Comparison of ENCODE assay signal across 8 cellular contexts in the genomic region with DNA sequence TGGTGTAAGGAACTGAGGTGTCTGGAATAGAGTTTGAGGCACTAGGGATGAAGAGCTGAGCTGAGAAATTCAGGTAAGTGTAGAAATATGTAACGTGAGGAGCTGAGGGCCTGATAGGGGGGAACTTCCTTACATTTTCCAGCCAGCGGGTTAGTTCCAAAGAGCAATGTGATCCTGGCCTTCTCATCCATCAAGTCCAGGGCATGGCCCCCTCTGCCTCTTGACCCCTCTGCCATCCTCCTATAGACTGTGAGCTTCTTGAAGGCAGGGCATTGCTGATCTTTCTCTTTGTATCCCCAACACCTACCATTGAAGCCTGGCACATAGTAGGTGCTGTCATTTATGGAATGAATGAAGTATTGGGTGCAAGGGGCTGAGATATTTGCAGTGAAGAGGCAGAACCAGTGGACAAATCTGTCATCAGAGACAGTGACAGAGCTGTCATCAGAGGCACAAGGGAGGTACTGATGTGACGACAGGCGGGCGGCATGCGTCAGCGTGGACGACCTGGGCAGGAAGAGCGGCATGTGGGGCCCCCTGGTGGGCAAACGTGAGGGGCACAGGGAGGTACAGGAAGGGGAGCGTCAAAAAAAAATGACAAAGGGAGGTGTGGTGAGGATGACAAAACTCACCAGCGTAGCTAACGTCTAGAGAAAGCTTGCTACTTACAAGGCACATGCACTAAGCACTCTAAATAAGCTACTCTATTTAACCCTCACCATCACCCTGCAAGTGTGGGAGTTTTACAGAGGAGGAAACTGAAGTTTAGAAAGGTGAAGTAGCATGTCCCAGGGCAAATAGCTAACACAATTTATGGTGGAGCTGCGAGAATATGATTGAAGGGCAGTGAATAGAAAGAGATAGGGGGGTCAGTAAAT. TPM values are rescaled to one million over a fixed set of nuclear protein-coding genes. Genes with fewer than 3 reads are reported as not detected.
A peak's percentile ranks its signal among the peaks of the same experiment; 100 is the strongest.
DNase-seq lines count a peak whose midpoint lies in the region; ATAC-seq and TF ChIP-seq lines count a peak whose summit lies in the region.

No MANE protein-coding gene starts in this region.

- no peaks in the 10 kb centered on the region for H3K9me3 Mint-ChIP-seq in chondrocyte (ENCODE audit: low read depth)

- ATAC-seq in GM18867 (IDR thresholded peaks at IDR 0.05; ENCODE audit: unreplicated experiment) (peak; percentile 84), HG03064 (IDR thresholded peaks at IDR 0.05; ENCODE audit: low read depth, unreplicated experiment) (peak; percentile 81), right lobe of liver (peak; percentile 95 to 98 (median 98))

- no peak for TF ChIP-seq POLR2A in right lobe of liver (IDR thresholded peaks at IDR 0.05)

- no peak overlapping the region for H3K27ac ChIP-seq in right lobe of liver

- WGBS in right lobe of liver (ENCODE audit: insufficient coverage, low coverage, low lambda C conversion rate, missing lambda C conversion rate) = 14% methylated on average over 14 of the region's 14 CpGs

- no peaks in the 10 kb centered on the region for H3K4me1 ChIP-seq in right lobe of liver

- no peaks in the 10 kb centered on the region for H3K36me3 Mint-ChIP-seq in chondrocyte (ENCODE audit: low read depth)

- H3K4me3 ChIP-seq in right lobe of liver = no peak overlapping the region

- DNase-seq in AG08395 (ENCODE audit: low spot score) (peak; percentile 80), NCI-H345 treated with DMSO at 0.1 percent for 48 hours (lab: John Stamatoyannopoulos, UW; ENCODE audit: unreplicated experiment) (peak; percentile 60), chondrocyte (ENCODE audit: low spot score) (no peak), right lobe of liver (peak; percentile 88 to 91 (median 90))
- peak; percentile 92 to 95 for DNase-seq in activated CD4-positive, alpha-beta T cell treated with anti-CD3 and anti-CD28 coated beads for 4 hours
- peak; percentile 82 to 92 (median 84) for DNase-seq in stimulated activated CD4-positive, alpha-beta T cell treated with anti-CD3 and anti-CD28 coated beads, TNF-alpha, amount 100 ng/mL, for 24 hours (ENCODE audit: low read depth in 3 of 3)

- peak; percentile 95 for TF ChIP-seq CTCF in chondrocyte (IDR thresholded peaks at IDR 0.05)
- TF ChIP-seq CTCF in right lobe of liver (IDR thresholded peaks at IDR 0.05) = peak; percentile 94 to 97 (median 96)

- no peaks in the 10 kb centered on the region for H3K9me3 ChIP-seq in right lobe of liver

- no peak overlapping the region for H3K4me3 Mint-ChIP-seq in chondrocyte (ENCODE audit: unreplicated experiment)

- H3K27ac Mint-ChIP-seq in chondrocyte (ENCODE audit: unreplicated experiment) = peak overlapping the region; percentile 12

- peaks cover 20% of the 10 kb centered on the region for H3K4me1 Mint-ChIP-seq in chondrocyte (ENCODE audit: low read depth)

- no peaks in the 10 kb centered on the region for H3K36me3 ChIP-seq in right lobe of liver

- intact Hi-C loops in right lobe of liver (cut with DNase I) = loop anchor here (2.0 to 10.0 kb wide), 4 partner anchors 31 to 215 kb away; no protein-coding TSS in a partner anchor

- H3K27me3 Mint-ChIP-seq in chondrocyte (ENCODE audit: low read depth) = no peaks in the 10 kb centered on the region

- H3K27me3 ChIP-seq in right lobe of liver = no peaks in the 10 kb centered on the region

RNA-seq across cellular contexts. Expression of gene CAMK2G, which starts 5.2 kb away (rescaled TPM):
- 30.5 to 31.7 TPM (median 30.5 TPM) in 3 replicates for total RNA-seq in chondrocyte
- total RNA-seq in right lobe of liver = 10 to 100 TPM in 2 of 6 experiments, 1 to 10 TPM in 4; 8.3 to 10.7 (median 9.4) TPM

RNA-seq across cellular contexts. Expression of gene PLAU, which starts 31.4 kb away (rescaled TPM):
- total RNA-seq in chondrocyte (54.2 to 84.9 TPM (median 54.8 TPM) in 3 replicates), right lobe of liver (1 to 10 TPM in 2 of 6 experiments, under 1 TPM in 4; 0.24 to 4.3 (median 0.87) TPM)

Comparison
In these comparisons a context has a peak if more than half of its experiments do, and no peak if none do; other contexts are left out.
1. RNA of gene PLAU, which starts 31.4 kb away (total RNA-seq): 54.2 to 84.9 TPM in chondrocyte; 0.24 to 4.3 TPM in right lobe of liver; every median in the first group is over 10 times any median in the second.
2. Peak in every context shown above with its lines, with median percentiles within 50 percentile points of each other: ATAC-seq.